25 cellular contexts compared by ENCODE assay signal in genomic region chr22:44678245-44678979, GRCh38. TPM values are rescaled to one million over a fixed set of nuclear protein-coding genes. Genes with fewer than 3 reads are reported as not detected.
DNase-seq lines count a peak whose midpoint lies in the region; ATAC-seq, FAIRE-seq and TF ChIP-seq lines count a peak whose summit lies in the region.
"Had no signal": no experiment of that assay in that cellular context is flagged by ENCODE, and none has a peak within 500 bp of the region (broad histone marks: within the 10 kb centered on the region; RNA-seq: fewer than 3 reads in every experiment).

No MANE protein-coding gene starts in this region.

- peaks cover 25% of the 10 kb centered on the region; the same call in 1 of the 3 replicates for H3K4me1 ChIP-seq in A549
- peaks cover 58 to 100% (median 68%) of the 10 kb centered on the region in 10 experiments for H3K4me1 ChIP-seq in BLaER1 treated with 17β-estradiol and CSF1 and Interleukin-3, amounts not matched to agents 10 nM and 100 nM
- H3K4me1 ChIP-seq: prostate gland, SJCRH30 had no signal

- H3K4me3 ChIP-seq in A549, result peak overlapping the region; percentile 48; the same call in 1 of the 3 replicates
- H3K4me3 ChIP-seq in BLaER1 treated with 17β-estradiol and CSF1 and Interleukin-3, amounts not matched to agents 10 nM and 100 nM, result no peak overlapping the region
- H3K4me3 ChIP-seq in WERI-Rb-1 (ENCODE audit: low read depth, low read length), result no peak overlapping the region
- H3K4me3 ChIP-seq: GM23248, prostate gland had no signal

- no peaks in the 10 kb centered on the region for H3K36me3 Mint-ChIP-seq in nephron (ENCODE audit: low read depth)
- H3K36me3 Mint-ChIP-seq: activated naive CD4-positive, alpha-beta T cell treated with anti-CD3 and anti-CD28 coated beads, Interleukin-2, amount 50 U/mL, for 24 hours had no signal

- H3K36me3 ChIP-seq in BLaER1 treated with 17β-estradiol and CSF1 and Interleukin-3, amounts not matched to agents 10 nM and 100 nM, result peaks cover 0 to 65% (median 0%) of the 10 kb centered on the region in 11 experiments; a peak in 4 of 22 replicates
- no peaks in the 10 kb centered on the region for H3K36me3 ChIP-seq in WERI-Rb-1
- H3K36me3 ChIP-seq: prostate gland, SJCRH30, transverse colon had no signal

- peak overlapping the region; percentile 80 for H3K4me2 ChIP-seq in A549
- H3K4me2 ChIP-seq in BLaER1 treated with 17β-estradiol and CSF1 and Interleukin-3, amounts not matched to agents 10 nM and 100 nM, result peak overlapping the region in 10 of 11 experiments; percentile 68 to 91 (median 82); a peak in 14 of 22 replicates

- H3K9ac ChIP-seq in BLaER1 treated with 17β-estradiol and CSF1 and Interleukin-3, amounts not matched to agents 10 nM and 100 nM, result peak overlapping the region in 2 of 11 experiments; percentile 32 to 33; a peak in 2 of 22 replicates
- H3K9ac ChIP-seq: GM23248 had no signal

- POLR2A ChIA-PET in A549 (lab: Yijun Ruan, JAX), result no interaction called here

- H3K27ac ChIP-seq in A549 (peak overlapping the region; percentile 88 to 99; a peak in 4 of 6 replicates), WERI-Rb-1 (0 out of 2 replicates have a peak overlapping the region, but pooled peaks have one; percentile 1)
- peak overlapping the region in 2 of 11 experiments; percentile 7 to 16; a peak in 3 of 22 replicates for H3K27ac ChIP-seq in BLaER1 treated with 17β-estradiol and CSF1 and Interleukin-3, amounts not matched to agents 10 nM and 100 nM
- H3K27ac ChIP-seq: C4-2B, GM23248, prostate gland, SJCRH30, transverse colon had no signal

- no peak for TF ChIP-seq POLR2A in A549 (IDR thresholded peaks at IDR 0.05; ENCODE audit: low read length)

- no peak for FAIRE-seq in A549 (lab: Jason Lieb, UNC)

- H3K4me3 Mint-ChIP-seq in nephron, result no peak overlapping the region
- H3K4me3 Mint-ChIP-seq: activated CD4-positive, alpha-beta T cell treated with anti-CD3 and anti-CD28 coated beads for 36 hours; activated naive CD4-positive, alpha-beta T cell treated with anti-CD3 and anti-CD28 coated beads, Interleukin-2, amount 50 U/mL, for 24 hours; HFFc6 had no signal

- TF ChIP-seq CTCF in A549 (IDR thresholded peaks at IDR 0.05), result no peak
- TF ChIP-seq CTCF in WERI-Rb-1 (IDR thresholded peaks at IDR 0.05; ENCODE audit: low read depth, low read length), result no peak
- no peak for TF ChIP-seq CTCF in nephron (IDR thresholded peaks at IDR 0.05; ENCODE audit: unreplicated experiment in 3 of 3)

- peaks cover 0 to 100% (median 0%) of the 10 kb centered on the region in 11 experiments; a peak in 8 of 22 replicates for H4K20me1 ChIP-seq in BLaER1 treated with 17β-estradiol and CSF1 and Interleukin-3, amounts not matched to agents 10 nM and 100 nM

- H3K9me3 ChIP-seq in A549 (no peaks in the 10 kb centered on the region), WERI-Rb-1 (ENCODE audit: severe bottlenecking) (no peaks in the 10 kb centered on the region)
- H3K9me3 ChIP-seq in BLaER1 treated with 17β-estradiol and CSF1 and Interleukin-3, amounts not matched to agents 10 nM and 100 nM (replicated peaks in 1 of 11), result no peaks in the 10 kb centered on the region
- H3K9me3 ChIP-seq: prostate gland, SJCRH30, transverse colon had no signal

- 90% methylated on average over 19 of the region's 21 CpGs for WGBS in A549 (ENCODE audit: missing lambda C conversion rate)

- peaks cover 3% of the 10 kb centered on the region for H3K27me3 Mint-ChIP-seq in nephron (ENCODE audit: low read depth)
- H3K27me3 Mint-ChIP-seq: activated CD4-positive, alpha-beta T cell treated with anti-CD3 and anti-CD28 coated beads for 36 hours; activated naive CD4-positive, alpha-beta T cell treated with anti-CD3 and anti-CD28 coated beads, Interleukin-2, amount 50 U/mL, for 24 hours had no signal

- H3K4me1 Mint-ChIP-seq in nephron, result peaks cover 22% of the 10 kb centered on the region

- no peaks in the 10 kb centered on the region for H3K27me3 ChIP-seq in BLaER1 treated with 17β-estradiol and CSF1 and Interleukin-3, amounts not matched to agents 10 nM and 100 nM
- no peaks in the 10 kb centered on the region for H3K27me3 ChIP-seq in WERI-Rb-1 (ENCODE audit: insufficient read depth, low read depth, severe bottlenecking)
- H3K27me3 ChIP-seq: SJCRH30, transverse colon had no signal

- DNase-seq in A549 (ENCODE audit: low read depth in 1 of 2, low spot score in 1 of 2), result no peak
- DNase-seq in WERI-Rb-1, result no peak
- no peak for DNase-seq in KG1 (lab: John Stamatoyannopoulos, UW)
- DNase-seq: activated CD4-positive, alpha-beta T cell treated with anti-CD3 and anti-CD28 coated beads for 36 hours; anterior cingulate cortex; GM23248; HFFc6; MM.1S; NCI-H1417; NCI-H2081 treated with DMSO at 0.1 percent for 48 hours; NCI-H510A; nucleus accumbens; RPMI8226; SJCRH30; stimulated activated CD4-positive, alpha-beta T cell treated with anti-CD3 and anti-CD28 coated beads, Interleukin-4, amount 100 ng/mL, for 24 hours; SW 1271; T-helper 9 cell; transverse colon had no signal

- ATAC-seq in A549, result no peak
- ATAC-seq in GM21737 (IDR thresholded peaks at IDR 0.05; ENCODE audit: unreplicated experiment), result no peak
- no peak for ATAC-seq in GM21529 (IDR thresholded peaks at IDR 0.05; ENCODE audit: unreplicated experiment)
- ATAC-seq: activated CD4-positive, alpha-beta T cell treated with anti-CD3 and anti-CD28 coated beads for 36 hours had no signal

- no peaks in the 10 kb centered on the region for H3K9me3 Mint-ChIP-seq in nephron
- H3K9me3 Mint-ChIP-seq: activated naive CD4-positive, alpha-beta T cell treated with anti-CD3 and anti-CD28 coated beads, Interleukin-2, amount 50 U/mL, for 24 hours; HFFc6 had no signal

- no peak for TF ChIP-seq RAD21 in A549 (conservative IDR thresholded peaks at IDR 0.05 in 1 of 2, IDR thresholded peaks at IDR 0.05 in 1 of 2)

- H3K27ac Mint-ChIP-seq in nephron, result peak overlapping the region; percentile 6 to 32 (median 24)
- H3K27ac Mint-ChIP-seq: activated CD4-positive, alpha-beta T cell treated with anti-CD3 and anti-CD28 coated beads for 36 hours; activated naive CD4-positive, alpha-beta T cell treated with anti-CD3 and anti-CD28 coated beads, Interleukin-2, amount 50 U/mL, for 24 hours; HFFc6 had no signal

- no peak for TF ChIP-seq EP300 in A549 (IDR thresholded peaks at IDR 0.05)

- CTCF ChIA-PET in A549 (lab: Yijun Ruan, JAX), result interaction anchor here (1.0 kb wide), 2 partner anchors 8 to 597 kb away, joined by 3 to 4 read pairs; no protein-coding TSS in a partner anchor

TF ChIP-seq in A549, 52 proteins besides CTCF, POLR2A, EP300 and RAD21:
- TF ChIP-seq CEBPB (IDR thresholded peaks at IDR 0.05) (peak in 1 of 2 experiments; percentile 48; a peak in 2 of 4 replicates), FOSB (CRISPR knock-in tag; IDR thresholded peaks at IDR 0.05) (no peak)

RNA-seq across cellular contexts. Expression of gene PRR5, which starts 23.6 kb away (rescaled TPM):
- polyA plus RNA-seq in A549 (2011; rRNA removed) (7.1 and 8.5 TPM in 2 replicates), A549 (2017; fragmentation: RNase III; extraction: RNeasy Plus Mini Kit Qiagen cat#74134 plus additional on column Dnase treatment) (15.7 to 19.5 TPM (median 17.7 TPM) in 3 replicates)
- 14.8 and 25.1 TPM in 2 replicates for polyA plus RNA-seq in A549 (2012; cell fraction: cytosol; rRNA removed)
- 35.0 and 39.1 TPM in 2 replicates for polyA plus RNA-seq in A549 (2012; cell fraction: nucleus; rRNA removed)
- polyA minus RNA-seq in A549 (2011; rRNA and poly(A)+ RNA removed), result 9.0 and 12.0 TPM in 2 replicates
